Comparison of ENCODE assay signal across 11 cellular contexts in the genomic region with DNA sequence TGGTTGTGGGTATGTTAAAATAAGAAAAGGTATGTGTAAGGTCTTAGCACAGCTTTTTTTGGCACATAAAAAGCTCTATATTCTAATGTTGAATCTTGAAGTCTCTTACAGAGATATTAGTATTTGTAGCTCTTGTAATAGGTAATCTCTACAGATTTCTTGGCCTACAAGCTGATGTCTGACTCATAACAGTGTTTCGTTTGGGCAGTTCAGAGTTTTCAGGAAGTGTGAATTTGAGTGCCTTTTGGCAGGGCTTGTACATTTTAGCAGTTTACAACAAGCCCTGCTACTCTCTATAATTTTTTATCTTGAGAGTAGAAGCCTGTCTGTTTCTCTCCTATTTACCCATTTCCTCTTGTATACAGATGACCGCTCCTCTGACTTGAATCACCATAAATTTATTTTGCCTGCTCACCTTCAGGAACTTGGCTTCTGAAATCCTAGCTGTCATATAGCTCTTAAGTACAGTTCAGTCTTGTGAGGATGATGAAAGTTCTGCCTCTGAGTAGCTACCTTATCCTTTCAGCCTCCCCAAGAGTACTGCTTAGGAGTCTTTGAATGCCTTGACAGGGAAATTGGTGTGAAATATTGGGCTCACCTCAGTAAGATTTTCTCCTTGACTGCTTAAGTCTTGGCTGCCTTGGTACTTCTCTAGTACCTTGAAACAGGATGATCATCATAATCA.
DNase-seq lines count a peak whose midpoint lies in the region; ATAC-seq and TF ChIP-seq lines count a peak whose summit lies in the region.
"Had no signal": no experiment of that assay in that cellular context is flagged by ENCODE, and none has a peak within 500 bp of the region (broad histone marks: within the 10 kb centered on the region; RNA-seq: fewer than 3 reads in every experiment).

No MANE protein-coding gene starts in this region.

- 7 to 10% methylated on average over 2 of the region's 2 CpGs for WGBS in gastroesophageal sphincter (ENCODE audit: low coverage in 1 of 2), 2 donors

- no peaks in the 10 kb centered on the region for H3K4me1 Mint-ChIP-seq in activated naive CD8-positive, alpha-beta T cell treated with anti-CD3 and anti-CD28 coated beads, Interleukin-2, amount 50 U/mL, for 24 hours
- H3K4me1 Mint-ChIP-seq: CD4-positive, CD25-positive, alpha-beta regulatory T cell had no signal

- no peak overlapping the region for H3K4me3 Mint-ChIP-seq in activated naive CD8-positive, alpha-beta T cell treated with anti-CD3 and anti-CD28 coated beads, Interleukin-2, amount 50 U/mL, for 24 hours
- H3K4me3 Mint-ChIP-seq: CD4-positive, CD25-positive, alpha-beta regulatory T cell had no signal

- peak overlapping the region; percentile 18 to 64 (median 60) for H3K27ac ChIP-seq in gastroesophageal sphincter

- no peaks in the 10 kb centered on the region for H3K27me3 ChIP-seq in gastroesophageal sphincter

- no peaks in the 10 kb centered on the region for H3K27me3 Mint-ChIP-seq in activated naive CD8-positive, alpha-beta T cell treated with anti-CD3 and anti-CD28 coated beads, Interleukin-2, amount 50 U/mL, for 24 hours
- H3K27me3 Mint-ChIP-seq: CD4-positive, CD25-positive, alpha-beta regulatory T cell had no signal

- DNase-seq in GM12865 (ENCODE audit: low read depth) (peak; percentile 61), NCI-H510A (lab: John Stamatoyannopoulos, UW) (no peak), COLO668 (lab: John Stamatoyannopoulos, UW; ENCODE audit: unreplicated experiment) (no peak), NCI-H2196 treated with DMSO at 0.1 percent for 48 hours (lab: John Stamatoyannopoulos, UW; ENCODE audit: unreplicated experiment) (no peak)
- no peak for DNase-seq in activated naive CD8-positive, alpha-beta T cell treated with anti-CD3 and anti-CD28 coated beads, Interleukin-2, amount 50 U/mL, for 24 hours
- DNase-seq: activated CD4-positive, CD25-positive, alpha-beta regulatory T cell; CD4-positive, CD25-positive, alpha-beta regulatory T cell; stimulated activated CD4-positive, alpha-beta T cell treated with anti-CD3 and anti-CD28 coated beads, Interleukin-12 subunit alpha, Interleukin-12 subunit beta, amount 100 ng/mL, for 4 hours had no signal

- TF ChIP-seq CTCF in GM12865 (IDR thresholded peaks at IDR 0.05; ENCODE audit: insufficient read depth, low read depth, low read length, missing control alignments) (no peak), gastroesophageal sphincter (IDR thresholded peaks at IDR 0.05) (no peak)

- H3K27ac Mint-ChIP-seq in activated naive CD8-positive, alpha-beta T cell treated with anti-CD3 and anti-CD28 coated beads, Interleukin-2, amount 50 U/mL, for 24 hours: no peak overlapping the region
- H3K27ac Mint-ChIP-seq: CD4-positive, CD25-positive, alpha-beta regulatory T cell had no signal

- no peaks in the 10 kb centered on the region for H3K36me3 ChIP-seq in gastroesophageal sphincter

- ATAC-seq in GM21528 (IDR thresholded peaks at IDR 0.05; ENCODE audit: low FRiP score, unreplicated experiment) (peak; percentile 97), HG03520 (IDR thresholded peaks at IDR 0.05; ENCODE audit: unreplicated experiment) (peak; percentile 100), gastroesophageal sphincter (peak; percentile 67)
- no peak for ATAC-seq in activated naive CD8-positive, alpha-beta T cell treated with anti-CD3 and anti-CD28 coated beads, Interleukin-2, amount 50 U/mL, for 24 hours

- no peaks in the 10 kb centered on the region for H3K9me3 ChIP-seq in gastroesophageal sphincter

- H3K4me1 ChIP-seq in gastroesophageal sphincter: peaks cover 3 to 38% (median 6%) of the 10 kb centered on the region in 3 donors

- no peak for TF ChIP-seq EP300 in gastroesophageal sphincter (IDR thresholded peaks at IDR 0.05)

- no peak overlapping the region for H3K4me3 ChIP-seq in GM12865 (ENCODE audit: low read depth, low read length)
- H3K4me3 ChIP-seq in gastroesophageal sphincter: no peak overlapping the region

- TF ChIP-seq POLR2A in gastroesophageal sphincter (IDR thresholded peaks at IDR 0.05): no peak

- H3K9me3 Mint-ChIP-seq in activated naive CD8-positive, alpha-beta T cell treated with anti-CD3 and anti-CD28 coated beads, Interleukin-2, amount 50 U/mL, for 24 hours: no peaks in the 10 kb centered on the region

- H3K36me3 Mint-ChIP-seq in activated naive CD8-positive, alpha-beta T cell treated with anti-CD3 and anti-CD28 coated beads, Interleukin-2, amount 50 U/mL, for 24 hours (ENCODE audit: low read depth): no peaks in the 10 kb centered on the region
- H3K36me3 Mint-ChIP-seq: CD4-positive, CD25-positive, alpha-beta regulatory T cell had no signal
